In the genomic region with DNA sequence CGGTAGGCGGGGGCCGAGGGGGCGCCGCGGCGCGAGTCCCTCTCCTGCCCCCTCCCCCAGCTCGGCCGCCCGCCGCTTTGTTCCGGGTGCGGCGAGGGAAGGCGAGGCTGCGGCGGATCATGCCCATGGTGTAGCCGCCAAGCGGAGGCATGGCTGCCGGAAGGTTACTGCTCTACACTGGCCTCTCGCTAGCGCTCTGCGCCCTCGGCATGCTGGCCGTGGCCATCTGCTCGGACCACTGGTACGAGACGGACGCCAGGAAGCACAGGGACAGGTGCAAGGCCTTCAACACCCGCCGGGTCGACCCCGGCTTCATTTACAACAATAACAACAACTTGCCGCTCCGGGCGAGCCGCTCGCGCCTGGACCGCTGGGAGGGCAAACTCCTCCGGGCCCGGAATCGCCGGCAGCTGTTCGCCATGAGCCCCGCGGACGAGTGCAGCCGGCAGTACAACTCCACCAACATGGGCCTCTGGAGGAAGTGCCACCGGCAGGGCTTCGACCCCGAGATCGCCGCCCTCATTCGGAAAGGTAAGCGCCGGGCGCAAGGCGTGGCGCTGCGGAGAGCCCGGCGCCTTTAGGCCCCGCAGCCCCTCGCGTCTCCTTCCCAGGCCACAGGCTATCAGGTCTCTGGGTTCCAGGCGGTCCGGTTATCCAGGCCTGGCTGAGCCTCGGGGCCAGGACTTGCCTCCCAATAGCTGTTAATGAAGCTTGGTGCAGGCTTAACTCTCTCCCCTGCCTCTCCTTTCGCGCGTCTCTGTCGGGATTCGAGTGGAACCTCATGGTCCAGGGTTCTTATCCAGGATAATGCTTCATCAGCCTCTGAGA, we compare ENCODE assay signal across 9 cellular contexts. TPM values are rescaled to one million over a fixed set of nuclear protein-coding genes. Genes with fewer than 3 reads are reported as not detected.
DNase-seq lines count a peak whose midpoint lies in the region; ATAC-seq and TF ChIP-seq lines count a peak whose summit lies in the region.
"Had no signal": no experiment of that assay in that cellular context is flagged by ENCODE, and none has a peak within 500 bp of the region (broad histone marks: within the 10 kb centered on the region; RNA-seq: fewer than 3 reads in every experiment).

No MANE protein-coding gene starts in this region.

- H3K4me1 ChIP-seq in upper lobe of left lung, result peaks cover 35 to 39% (median 36%) of the 10 kb centered on the region in 4 donors

- TF ChIP-seq CTCF in AG04449 (IDR thresholded peaks at IDR 0.05; ENCODE audit: insufficient read depth, low read length, missing control alignments) (no peak), GM12865 (IDR thresholded peaks at IDR 0.05; ENCODE audit: insufficient read depth, low read depth, low read length, missing control alignments) (no peak), mesothelial cell of epicardium (IDR thresholded peaks at IDR 0.05; ENCODE audit: unreplicated experiment) (no peak), upper lobe of left lung (IDR thresholded peaks at IDR 0.05) (no peak)

- POLR2A ChIA-PET in AG04449 (lab: Yijun Ruan, JAX), result no interaction called here

- H3K4me3 ChIP-seq in AG04449 (ENCODE audit: low read depth, low read length) (peak overlapping the region; percentile 18), GM12865 (ENCODE audit: low read depth, low read length) (peak overlapping the region; percentile 41), upper lobe of left lung (peak overlapping the region; percentile 5 to 51 (median 42))

- H3K9me3 ChIP-seq in upper lobe of left lung, result no peaks in the 10 kb centered on the region

- H3K36me3 Mint-ChIP-seq in mesothelial cell of epicardium, result no peaks in the 10 kb centered on the region

- H3K27ac ChIP-seq in upper lobe of left lung, result no peak overlapping the region

- 4% methylated on average over 9 to 58 of the region's 75 CpGs for WGBS in upper lobe of left lung, 2 donors

- no peak for DNase-seq in AG04449 (ENCODE audit: low read depth, low spot score)
- peak; percentile 18 for DNase-seq in GM12865 (ENCODE audit: low read depth)
- DNase-seq in SHP77 treated with DMSO at 0.1 percent for 48 hours (lab: John Stamatoyannopoulos, UW), result peak; percentile 53
- peak; percentile 68 for DNase-seq in ecto neural progenitor cell (ENCODE audit: low spot score)
- DNase-seq in mesothelial cell of epicardium (ENCODE audit: low spot score in 2 of 2, unreplicated experiment in 2 of 2), result peak in 1 of 2 experiments; percentile 41
- DNase-seq in upper lobe of left lung, result peak in 1 of 2 donors; percentile 82
- no peak for DNase-seq in activated gamma-delta T cell (lab: John Stamatoyannopoulos, UW)
- DNase-seq in activated gamma-delta T cell treated with Interleukin-2 at 50 U/mL for 16 hours, result no peak

- CTCF ChIA-PET in AG04449 (lab: Yijun Ruan, JAX), result no interaction called here

- TF ChIP-seq EP300 in upper lobe of left lung (IDR thresholded peaks at IDR 0.05), result no peak

- H3K4me3 Mint-ChIP-seq in mesothelial cell of epicardium, result peak overlapping the region; percentile 47

- peaks cover 17% of the 10 kb centered on the region for H3K4me1 Mint-ChIP-seq in mesothelial cell of epicardium

- H3K27ac Mint-ChIP-seq in mesothelial cell of epicardium, result no peak overlapping the region

- no peaks in the 10 kb centered on the region for H3K36me3 ChIP-seq in upper lobe of left lung

- peak in 1 of 2 donors; percentile 51 for ATAC-seq in upper lobe of left lung (ENCODE audit: low FRiP score in 2 of 2)
- ATAC-seq: HCT116 had no signal

- H3K27me3 Mint-ChIP-seq in mesothelial cell of epicardium (ENCODE audit: low read depth), result peaks cover 46% of the 10 kb centered on the region

- peaks cover 0 to 39% (median 22%) of the 10 kb centered on the region in 4 donors for H3K27me3 ChIP-seq in upper lobe of left lung

- TF ChIP-seq POLR2A in upper lobe of left lung (IDR thresholded peaks at IDR 0.05), result no peak

- no peaks in the 10 kb centered on the region for H3K9me3 Mint-ChIP-seq in mesothelial cell of epicardium

RNA-seq across cellular contexts. Expression of gene TMEM178B, which starts 0.5 kb away (rescaled TPM):
- 0.11 to 0.31 TPM (median 0.16 TPM) in 3 replicates for total RNA-seq in mesothelial cell of epicardium
- total RNA-seq in upper lobe of left lung, result 1 to 10 TPM in 1 of 6 donors, under 1 TPM in 5; under 0.01 to 1.4 (median 0.32) TPM

RNA-seq across cellular contexts. Expression of gene MRPS33, which starts 59.6 kb away (rescaled TPM):
- total RNA-seq in mesothelial cell of epicardium, result 41.5 to 42.2 TPM (median 41.6 TPM) in 3 replicates
- total RNA-seq in upper lobe of left lung, result 10 to 100 TPM in 5 of 6 donors, under 1 TPM in 1; under 0.01 to 32.7 (median 18.1) TPM

Comparison
In these comparisons a context has a peak if more than half of its experiments do, and no peak if none do; other contexts are left out.
1. DNase-seq: peak in GM12865 (single experiment), SHP77 treated with DMSO at 0.1 percent for 48 hours (single experiment) and ecto neural progenitor cell (single experiment); none in AG04449 (single experiment), activated gamma-delta T cell (single experiment) and activated gamma-delta T cell treated with Interleukin-2 at 50 U/mL for 16 hours (single experiment).
2. Peak in every context shown above with its lines, with median percentiles within 50 percentile points of each other: H3K4me3 ChIP-seq.